In genomic region chr1:232954594-232955365, GRCh38 we compare ENCODE assay signal across 23 cellular contexts.
"Had no signal": no experiment of that assay in that cellular context is flagged by ENCODE, and none has a peak within 500 bp of the region (broad histone marks: within the 10 kb centered on the region; RNA-seq: fewer than 3 reads in every experiment).

No MANE protein-coding gene starts in this region.

- H3K27me3 Mint-ChIP-seq: activated naive CD4-positive, alpha-beta T cell treated with anti-CD3 and anti-CD28 coated beads, Interleukin-2, amount 10 ng/mL, durations not matched to agents 7 days and 5 days; activated naive CD8-positive, alpha-beta T cell treated with anti-CD3 and anti-CD28 coated beads, Interleukin-2, amount 50 U/mL, for 24 hours; effector memory CD8-positive, alpha-beta T cell; stimulated activated memory B cell treated with anti-CD40 and anti-IgM and Interleukin-4, amounts not matched to agents 10 μg/mL and 1 μg/mL and 100 μg/mL, for 72 hours had no signal

- FAIRE-seq: islet of Langerhans, pancreas had no signal

- H3K4me3 Mint-ChIP-seq: activated naive CD4-positive, alpha-beta T cell treated with anti-CD3 and anti-CD28 coated beads, Interleukin-2, amount 10 ng/mL, durations not matched to agents 7 days and 5 days; activated naive CD8-positive, alpha-beta T cell treated with anti-CD3 and anti-CD28 coated beads, Interleukin-2, amount 50 U/mL, for 24 hours; effector memory CD8-positive, alpha-beta T cell; natural killer cell; stimulated activated memory B cell treated with anti-CD40 and anti-IgM and Interleukin-4, amounts not matched to agents 10 μg/mL and 1 μg/mL and 100 μg/mL, for 72 hours had no signal

- H3K4me3 ChIP-seq: cardiac muscle cell, hepatocyte, lower lobe of right lung, pancreas, right lobe of liver, smooth muscle cell had no signal

- H2AFZ ChIP-seq: hepatocyte had no signal

- H3K9me3 Mint-ChIP-seq: effector memory CD8-positive, alpha-beta T cell; natural killer cell had no signal

- H3K27ac Mint-ChIP-seq: activated naive CD4-positive, alpha-beta T cell treated with anti-CD3 and anti-CD28 coated beads, Interleukin-2, amount 10 ng/mL, durations not matched to agents 7 days and 5 days; activated naive CD8-positive, alpha-beta T cell treated with anti-CD3 and anti-CD28 coated beads, Interleukin-2, amount 50 U/mL, for 24 hours; effector memory CD8-positive, alpha-beta T cell; natural killer cell; stimulated activated memory B cell treated with anti-CD40 and anti-IgM and Interleukin-4, amounts not matched to agents 10 μg/mL and 1 μg/mL and 100 μg/mL, for 72 hours had no signal

- H3K27me3 ChIP-seq: cardiac muscle cell, hepatocyte, neutrophil, pancreas, right lobe of liver had no signal

- H3K4me2 ChIP-seq: hepatocyte, smooth muscle cell had no signal

- H3K9me3 ChIP-seq: neutrophil, pancreas, right lobe of liver had no signal

- H3K27ac ChIP-seq: cardiac muscle cell, hepatocyte, lower lobe of right lung, neutrophil, pancreas, right lobe of liver had no signal

- H3K36me3 ChIP-seq: neutrophil had no signal

- ATAC-seq: activated CD4-positive, CD25-positive, alpha-beta regulatory T cell treated with anti-CD3 and anti-CD28 coated beads, Interleukin-2, amount 50 U/mL, for 24 hours; activated naive CD8-positive, alpha-beta T cell treated with anti-CD3 and anti-CD28 coated beads, Interleukin-2, amount 50 U/mL, for 24 hours; effector memory CD8-positive, alpha-beta T cell; left colon; lower lobe of right lung; natural killer cell; pancreas; right lobe of liver; stimulated activated memory B cell treated with anti-CD40 and anti-IgM and Interleukin-4, amounts not matched to agents 10 μg/mL and 1 μg/mL and 100 μg/mL, for 72 hours had no signal

- DNase-seq: activated CD4-positive, alpha-beta T cell treated with anti-CD3 and anti-CD28 coated beads, Interleukin-2, amount 50 U/mL, for 1 hour; activated CD8-positive, alpha-beta memory T cell treated with anti-CD3 and anti-CD28 coated beads, Interleukin-2, amount 50 U/mL, for 4 hours; activated effector memory CD4-positive, alpha-beta T cell treated with Interleukin-2 at 50 U/mL for 16 hours; activated naive CD4-positive, alpha-beta T cell treated with anti-CD3 and anti-CD28 coated beads, Interleukin-2, amount 10 ng/mL, durations not matched to agents 7 days and 5 days; activated naive CD8-positive, alpha-beta T cell treated with anti-CD3 and anti-CD28 coated beads, Interleukin-2, amount 50 U/mL, for 24 hours; activated T-cell treated with anti-CD3 and anti-CD28 coated beads, Interleukin-2, amount 50 U/mL, for 48 hours; aorta; effector memory CD8-positive, alpha-beta T cell; left colon; lower lobe of right lung; natural killer cell; pancreas; right lobe of liver; stimulated activated CD4-positive, alpha-beta T cell treated with anti-CD3 and anti-CD28 coated beads, Interleukin-4, amount 100 ng/mL, for 1 hour; T-helper 1 cell; T-helper 9 cell had no signal
